In genomic region chr3:169508426-169508825, GRCh38 we compare ENCODE assay signal across 19 cellular contexts.
"Had no signal": no experiment of that assay in that cellular context is flagged by ENCODE, and none has a peak within 500 bp of the region (broad histone marks: within the 10 kb centered on the region; RNA-seq: fewer than 3 reads in every experiment).

No MANE protein-coding gene starts in this region.

- ATAC-seq: gastroesophageal sphincter; natural killer cell treated with Interleukin-12 subunit alpha and Interleukin-12 subunit beta and Interleukin-15 and Interleukin-18, amount 100 ng/mL, for 72 hours; sciatic nerve; stimulated activated effector memory CD8-positive, alpha-beta T cell treated with anti-CD3 and anti-CD28 coated beads, Interleukin-12 subunit alpha, Interleukin-12 subunit beta, amount 100 ng/mL, for 72 hours; stimulated activated naive CD8-positive, alpha-beta T cell treated with anti-CD3 and anti-CD28 coated beads, Interleukin-15, amount 100 ng/mL, for 72 hours had no signal

- H3K27ac Mint-ChIP-seq: activated CD4-positive, alpha-beta memory T cell treated with anti-CD3 and anti-CD28 coated beads for 36 hours; activated naive CD8-positive, alpha-beta T cell treated with anti-CD3 and anti-CD28 coated beads, Interleukin-2, amount 10 ng/mL, durations not matched to agents 7 days and 5 days; dendritic cell treated with granulocyte-macrophage colony-stimulating factor and Interleukin-4, amounts not matched to agents 40 ng/mL and 50 ng/mL, for 4 days; memory B cell; stimulated activated effector memory CD8-positive, alpha-beta T cell treated with anti-CD3 and anti-CD28 coated beads, Interleukin-12 subunit alpha, Interleukin-12 subunit beta, amount 100 ng/mL, for 72 hours; stimulated activated naive CD8-positive, alpha-beta T cell treated with anti-CD3 and anti-CD28 coated beads, Interleukin-15, amount 100 ng/mL, for 72 hours had no signal

- H3K27me3 ChIP-seq: gastroesophageal sphincter, neutrophil, tibial artery had no signal

- H3K4me1 ChIP-seq: gastroesophageal sphincter, tibial artery had no signal

- H3K27me3 Mint-ChIP-seq: activated CD4-positive, alpha-beta memory T cell treated with anti-CD3 and anti-CD28 coated beads for 36 hours; dendritic cell treated with granulocyte-macrophage colony-stimulating factor and Interleukin-4, amounts not matched to agents 40 ng/mL and 50 ng/mL, for 4 days; memory B cell; natural killer cell treated with Interleukin-12 subunit alpha and Interleukin-12 subunit beta and Interleukin-15 and Interleukin-18, amount 100 ng/mL, for 72 hours; stimulated activated naive CD8-positive, alpha-beta T cell treated with anti-CD3 and anti-CD28 coated beads, Interleukin-15, amount 100 ng/mL, for 72 hours had no signal

- H3K36me3 ChIP-seq: gastroesophageal sphincter, neutrophil, tibial artery had no signal

- H3K9me3 Mint-ChIP-seq: activated CD4-positive, alpha-beta memory T cell treated with anti-CD3 and anti-CD28 coated beads for 36 hours; activated naive CD8-positive, alpha-beta T cell treated with anti-CD3 and anti-CD28 coated beads, Interleukin-2, amount 10 ng/mL, durations not matched to agents 7 days and 5 days; dendritic cell treated with granulocyte-macrophage colony-stimulating factor and Interleukin-4, amounts not matched to agents 40 ng/mL and 50 ng/mL, for 4 days; memory B cell; stimulated activated effector memory CD8-positive, alpha-beta T cell treated with anti-CD3 and anti-CD28 coated beads, Interleukin-12 subunit alpha, Interleukin-12 subunit beta, amount 100 ng/mL, for 72 hours; stimulated activated naive CD8-positive, alpha-beta T cell treated with anti-CD3 and anti-CD28 coated beads, Interleukin-15, amount 100 ng/mL, for 72 hours had no signal

- DNase-seq: activated CD4-positive, alpha-beta memory T cell treated with anti-CD3 and anti-CD28 coated beads for 36 hours; activated CD4-positive, alpha-beta T cell treated with anti-CD3 and anti-CD28 coated beads for 48 hours; activated naive CD4-positive, alpha-beta T cell treated with Interleukin-2 at 50 U/mL for 16 hours; activated naive CD8-positive, alpha-beta T cell treated with anti-CD3 and anti-CD28 coated beads, Interleukin-2, amount 10 ng/mL, durations not matched to agents 7 days and 5 days; activated T-cell treated with anti-CD3 and anti-CD28 coated beads, Interleukin-2, amount 50 U/mL, for 48 hours; amygdala; effector CD4-positive, alpha-beta T cell; head of caudate nucleus; small intestine; stimulated activated CD4-positive, alpha-beta T cell treated with anti-CD3 and anti-CD28 coated beads, Interleukin-2, amount 100 ng/mL, for 24 hours; stimulated activated naive CD8-positive, alpha-beta T cell treated with anti-CD3 and anti-CD28 coated beads, Interleukin-15, amount 100 ng/mL, for 72 hours; tibial artery had no signal

- H3K36me3 Mint-ChIP-seq: activated CD4-positive, alpha-beta memory T cell treated with anti-CD3 and anti-CD28 coated beads for 36 hours; activated naive CD8-positive, alpha-beta T cell treated with anti-CD3 and anti-CD28 coated beads, Interleukin-2, amount 10 ng/mL, durations not matched to agents 7 days and 5 days; memory B cell; natural killer cell treated with Interleukin-12 subunit alpha and Interleukin-12 subunit beta and Interleukin-15 and Interleukin-18, amount 100 ng/mL, for 72 hours; stimulated activated effector memory CD8-positive, alpha-beta T cell treated with anti-CD3 and anti-CD28 coated beads, Interleukin-12 subunit alpha, Interleukin-12 subunit beta, amount 100 ng/mL, for 72 hours had no signal

- H3K4me3 Mint-ChIP-seq: activated CD4-positive, alpha-beta memory T cell treated with anti-CD3 and anti-CD28 coated beads for 36 hours; activated naive CD8-positive, alpha-beta T cell treated with anti-CD3 and anti-CD28 coated beads, Interleukin-2, amount 10 ng/mL, durations not matched to agents 7 days and 5 days; dendritic cell treated with granulocyte-macrophage colony-stimulating factor and Interleukin-4, amounts not matched to agents 40 ng/mL and 50 ng/mL, for 4 days; memory B cell; natural killer cell treated with Interleukin-12 subunit alpha and Interleukin-12 subunit beta and Interleukin-15 and Interleukin-18, amount 100 ng/mL, for 72 hours; stimulated activated effector memory CD8-positive, alpha-beta T cell treated with anti-CD3 and anti-CD28 coated beads, Interleukin-12 subunit alpha, Interleukin-12 subunit beta, amount 100 ng/mL, for 72 hours; stimulated activated naive CD8-positive, alpha-beta T cell treated with anti-CD3 and anti-CD28 coated beads, Interleukin-15, amount 100 ng/mL, for 72 hours had no signal

- H3K27ac ChIP-seq: gastroesophageal sphincter, neutrophil, tibial artery had no signal

- H3K9me3 ChIP-seq: gastroesophageal sphincter, neutrophil, tibial artery had no signal

- H3K4me3 ChIP-seq: gastroesophageal sphincter, tibial artery had no signal
